1 cellular context compared by ENCODE assay signal in genomic region chr16:22369221-22369811, GRCh38.
TF ChIP-seq lines count a peak whose summit lies in the region.

No MANE protein-coding gene starts in this region.

TF ChIP-seq in GM12878, 131 proteins besides CTCF, POLR2A, EP300 and RAD21 (continued from another document):
- no peak for TF ChIP-seq EGR1 (IDR thresholded peaks at IDR 0.05; ENCODE audit: borderline replicate concordance in 1 of 2, low read depth in 2 of 2, low read length in 2 of 2)
- TF ChIP-seq POU2F2 (IDR thresholded peaks at IDR 0.05; ENCODE audit: borderline replicate concordance, low read depth, low read length), result no peak
- no peak for TF ChIP-seq PAX5 (IDR thresholded peaks at IDR 0.05; ENCODE audit: borderline replicate concordance, low read depth, low read length)
- no peak for TF ChIP-seq TCF3 (IDR thresholded peaks at IDR 0.05; ENCODE audit: borderline replicate concordance, insufficient read depth, low read depth, low read length)
- TF ChIP-seq CBFB (IDR thresholded peaks at IDR 0.05; ENCODE audit: low read depth), result no peak
- TF ChIP-seq IRF5 (IDR thresholded peaks at IDR 0.05; ENCODE audit: borderline replicate concordance), result no peak
- TF ChIP-seq SRF (IDR thresholded peaks at IDR 0.05; ENCODE audit: low read depth in 2 of 2, low read length in 2 of 2), result peak in 1 of 2 experiments; percentile 74; a peak in 2 of 4 replicates
- TF ChIP-seq ZNF24 (IDR thresholded peaks at IDR 0.05), result no peak
- TF ChIP-seq REST (IDR thresholded peaks at IDR 0.05; ENCODE audit: low read depth, low read length), result peak; percentile 71; the same call in 1 of the 2 replicates
- TF ChIP-seq SREBF1 (IDR thresholded peaks at IDR 0.05; ENCODE audit: low read length), result no peak
- TF ChIP-seq, protein P1, sequence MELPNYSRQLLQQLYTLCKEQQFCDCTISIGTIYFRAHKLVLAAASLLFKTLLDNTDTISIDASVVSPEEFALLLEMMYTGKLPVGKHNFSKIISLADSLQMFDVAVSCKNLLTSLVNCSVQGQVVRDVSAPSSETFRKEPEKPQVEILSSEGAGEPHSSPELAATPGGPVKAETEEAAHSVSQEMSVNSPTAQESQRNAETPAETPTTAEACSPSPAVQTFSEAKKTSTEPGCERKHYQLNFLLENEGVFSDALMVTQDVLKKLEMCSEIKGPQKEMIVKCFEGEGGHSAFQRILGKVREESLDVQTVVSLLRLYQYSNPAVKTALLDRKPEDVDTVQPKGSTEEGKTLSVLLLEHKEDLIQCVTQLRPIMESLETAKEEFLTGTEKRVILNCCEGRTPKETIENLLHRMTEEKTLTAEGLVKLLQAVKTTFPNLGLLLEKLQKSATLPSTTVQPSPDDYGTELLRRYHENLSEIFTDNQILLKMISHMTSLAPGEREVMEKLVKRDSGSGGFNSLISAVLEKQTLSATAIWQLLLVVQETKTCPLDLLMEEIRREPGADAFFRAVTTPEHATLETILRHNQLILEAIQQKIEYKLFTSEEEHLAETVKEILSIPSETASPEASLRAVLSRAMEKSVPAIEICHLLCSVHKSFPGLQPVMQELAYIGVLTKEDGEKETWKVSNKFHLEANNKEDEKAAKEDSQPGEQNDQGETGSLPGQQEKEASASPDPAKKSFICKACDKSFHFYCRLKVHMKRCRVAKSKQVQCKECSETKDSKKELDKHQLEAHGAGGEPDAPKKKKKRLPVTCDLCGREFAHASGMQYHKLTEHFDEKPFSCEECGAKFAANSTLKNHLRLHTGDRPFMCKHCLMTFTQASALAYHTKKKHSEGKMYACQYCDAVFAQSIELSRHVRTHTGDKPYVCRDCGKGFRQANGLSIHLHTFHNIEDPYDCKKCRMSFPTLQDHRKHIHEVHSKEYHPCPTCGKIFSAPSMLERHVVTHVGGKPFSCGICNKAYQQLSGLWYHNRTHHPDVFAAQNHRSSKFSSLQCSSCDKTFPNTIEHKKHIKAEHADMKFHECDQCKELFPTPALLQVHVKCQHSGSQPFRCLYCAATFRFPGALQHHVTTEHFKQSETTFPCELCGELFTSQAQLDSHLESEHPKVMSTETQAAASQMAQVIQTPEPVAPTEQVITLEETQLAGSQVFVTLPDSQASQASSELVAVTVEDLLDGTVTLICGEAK (IDR thresholded peaks at IDR 0.05; ENCODE audit: borderline replicate concordance), result peak; percentile 80; the same call in 1 of the 2 replicates
- no peak for TF ChIP-seq PBX3 (IDR thresholded peaks at IDR 0.05; ENCODE audit: insufficient replicate concordance, low read depth, low read length)
- TF ChIP-seq, protein P2, sequence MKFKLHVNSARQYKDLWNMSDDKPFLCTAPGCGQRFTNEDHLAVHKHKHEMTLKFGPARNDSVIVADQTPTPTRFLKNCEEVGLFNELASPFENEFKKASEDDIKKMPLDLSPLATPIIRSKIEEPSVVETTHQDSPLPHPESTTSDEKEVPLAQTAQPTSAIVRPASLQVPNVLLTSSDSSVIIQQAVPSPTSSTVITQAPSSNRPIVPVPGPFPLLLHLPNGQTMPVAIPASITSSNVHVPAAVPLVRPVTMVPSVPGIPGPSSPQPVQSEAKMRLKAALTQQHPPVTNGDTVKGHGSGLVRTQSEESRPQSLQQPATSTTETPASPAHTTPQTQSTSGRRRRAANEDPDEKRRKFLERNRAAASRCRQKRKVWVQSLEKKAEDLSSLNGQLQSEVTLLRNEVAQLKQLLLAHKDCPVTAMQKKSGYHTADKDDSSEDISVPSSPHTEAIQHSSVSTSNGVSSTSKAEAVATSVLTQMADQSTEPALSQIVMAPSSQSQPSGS (IDR thresholded peaks at IDR 0.05; ENCODE audit: low read length), result peak; percentile 44; the same call in 1 of the 2 replicates
- TF ChIP-seq SMAD1 (IDR thresholded peaks at IDR 0.05; ENCODE audit: low read depth, partially characterized antibody), result no peak
- TF ChIP-seq ATF7 (IDR thresholded peaks at IDR 0.05; ENCODE audit: low read depth), result peak; percentile 73
- no peak for TF ChIP-seq ZNF687 (IDR thresholded peaks at IDR 0.05)
TF ChIP-seq in GM12878: peak in this region for 9.
